In genomic region chr9:128361981-128362646, GRCh38 we compare ENCODE assay signal across 8 cellular contexts. TPM values are rescaled to one million over a fixed set of nuclear protein-coding genes. Genes with fewer than 3 reads are reported as not detected.
A peak's percentile ranks its signal among the peaks of the same experiment; 100 is the strongest.
DNase-seq lines count a peak whose midpoint lies in the region; ATAC-seq lines count a peak whose summit lies in the region.

No MANE protein-coding gene starts in this region.

- ATAC-seq in GM18909 (IDR thresholded peaks at IDR 0.05; ENCODE audit: poor library complexity, unreplicated experiment) = peak; percentile 80

- no peaks in the 10 kb centered on the region for H3K27me3 ChIP-seq in mononuclear cell (ENCODE audit: insufficient read depth, low read length)

- peak; percentile 90 for DNase-seq in AG08395 (ENCODE audit: low spot score)
- DNase-seq in HT-29 (ENCODE audit: low spot score) = peak; percentile 90
- peak; percentile 52 for DNase-seq in NOMO-1 treated with dmso at 0.1 percent for 144 hours (lab: John Stamatoyannopoulos, UW; ENCODE audit: unreplicated experiment)
- DNase-seq in activated CD8-positive, alpha-beta memory T cell treated with anti-CD3 and anti-CD28 coated beads, Interleukin-2, amount 50 U/mL, for 48 hours = peak; percentile 84
- DNase-seq in epidermal melanocyte (ENCODE audit: insufficient read length, low spot score) = peak; percentile 92
- DNase-seq in stimulated activated CD8-positive, alpha-beta memory T cell treated with anti-CD3 and anti-CD28 coated beads, Interleukin-4, amount 100 ng/mL, for 1 hour (ENCODE audit: low read depth in 2 of 2, low spot score in 1 of 2) = peak; percentile 37 to 44

- H3K9me3 ChIP-seq in mononuclear cell (ENCODE audit: low read depth, low read length) = no peaks in the 10 kb centered on the region

- peaks cover 24% of the 10 kb centered on the region for H3K4me1 ChIP-seq in mononuclear cell (ENCODE audit: insufficient read depth, low read length)

- peak overlapping the region; percentile 27 for H3K4me3 ChIP-seq in mononuclear cell (ENCODE audit: low read length)

RNA-seq across cellular contexts. Expression of gene URM1, which starts 9.1 kb away (rescaled TPM):
- total RNA-seq in HT-29 (2014; rRNA removed; shearing (Covaris generic)) = 95.2 and 102 TPM in 2 replicates
- 17.6 TPM for total RNA-seq in mononuclear cell

RNA-seq across cellular contexts. Expression of gene SLC27A4, which starts 21.8 kb away (rescaled TPM):
- 34.9 and 38.2 TPM in 2 replicates for total RNA-seq in HT-29 (2014; rRNA removed; shearing (Covaris generic))
- total RNA-seq in mononuclear cell = 2.1 TPM

RNA-seq across cellular contexts. Expression of gene COQ4, which starts 39.5 kb away (rescaled TPM):
- total RNA-seq in HT-29 (2014; rRNA removed; shearing (Covaris generic)) = 71.3 and 76.1 TPM in 2 replicates
- total RNA-seq in mononuclear cell = 14.5 TPM

RNA-seq across cellular contexts. Expression of gene TRUB2, which starts 39.9 kb away (rescaled TPM):
- total RNA-seq in HT-29 (2014; rRNA removed; shearing (Covaris generic)) = 66.9 and 69.8 TPM in 2 replicates
- 4.5 TPM for total RNA-seq in mononuclear cell

RNA-seq across cellular contexts. Expression of gene CERCAM, which starts 58.5 kb away (rescaled TPM):
- total RNA-seq in HT-29 (2014; rRNA removed; shearing (Covaris generic)) = 0.25 TPM in 1 of 2 replicates, not detected in the other
- 1.8 TPM for total RNA-seq in mononuclear cell

Comparison
In these comparisons a context has a peak if more than half of its experiments do, and no peak if none do; other contexts are left out.
1. Peak in every context shown above with its lines: DNase-seq, ATAC-seq and H3K4me3 ChIP-seq.
2. DNase-seq: peak in every context shown above with its lines; median percentile 92 in epidermal melanocyte; 90 in AG08395; 90 in HT-29; 84 in activated CD8-positive, alpha-beta memory T cell treated with anti-CD3 and anti-CD28 coated beads, Interleukin-2, amount 50 U/mL, for 48 hours; 52 in NOMO-1 treated with dmso at 0.1 percent for 144 hours; 40 in stimulated activated CD8-positive, alpha-beta memory T cell treated with anti-CD3 and anti-CD28 coated beads, Interleukin-4, amount 100 ng/mL, for 1 hour.
3. RNA of gene SLC27A4, which starts 21.8 kb away (total RNA-seq): 34.9 to 38.2 TPM in HT-29; 2.1 TPM in mononuclear cell (single experiment); every median in the first group is over 10 times any median in the second.